1 cellular context compared by ENCODE assay signal in the genomic region with DNA sequence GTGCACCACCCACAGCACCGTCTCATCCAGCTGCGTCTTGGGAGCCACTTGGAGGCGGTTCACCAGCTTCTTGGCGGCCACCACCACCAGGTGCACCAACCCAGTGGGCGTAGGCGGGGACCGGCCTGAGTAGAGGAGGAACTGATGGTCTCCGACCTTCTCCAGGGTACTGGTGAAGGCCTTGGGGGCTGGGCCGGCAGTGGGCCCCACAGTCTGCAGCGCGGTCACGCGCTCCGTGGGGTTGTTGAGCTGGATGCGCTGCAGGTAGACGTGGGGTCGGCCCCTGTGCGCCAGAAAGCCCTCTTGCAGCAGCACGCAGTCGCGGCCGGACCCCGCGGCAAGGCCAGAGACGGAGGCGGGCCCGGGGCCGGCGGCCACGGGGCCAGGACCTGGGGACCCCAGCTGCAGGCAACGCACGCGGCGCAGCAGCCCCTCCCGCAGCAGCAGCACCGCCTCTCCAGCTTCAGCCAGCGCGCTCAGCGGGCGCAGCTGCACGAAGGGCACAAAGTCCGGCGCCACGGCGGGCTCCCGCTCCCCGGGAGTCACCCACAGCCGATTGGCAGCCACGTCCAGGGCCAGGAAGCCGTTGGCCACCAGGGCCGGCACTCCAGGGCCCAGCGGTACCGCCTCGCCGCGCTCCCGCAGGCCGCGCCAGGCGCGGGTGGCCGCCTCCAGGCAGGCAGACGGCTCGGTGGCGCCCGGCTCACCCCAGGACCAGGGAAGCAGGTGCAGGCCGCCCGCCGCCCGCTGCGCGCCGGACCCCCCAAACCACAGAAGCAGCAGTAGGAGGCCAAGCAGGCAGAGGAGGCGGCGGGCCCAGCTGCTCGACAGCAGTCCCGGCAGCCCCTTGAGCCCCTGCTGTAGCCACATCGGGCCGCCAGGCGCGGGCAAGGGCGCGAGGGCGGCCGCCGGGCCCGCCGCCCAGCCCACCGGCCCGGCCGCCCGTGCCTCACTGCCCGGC.
TF ChIP-seq lines count a peak whose summit lies in the region.

No MANE protein-coding gene starts in this region.

TF ChIP-seq in HepG2, 621 proteins besides CTCF, POLR2A, EP300 and RAD21 (continued from another document):
- TF ChIP-seq TFAP4 (IDR thresholded peaks at IDR 0.05; ENCODE audit: borderline replicate concordance, low read depth) = peak; percentile 54; the same call in 1 of the 2 replicates
- 0 out of 2 replicates have a peak, but pooled peaks have one; percentile 20 for TF ChIP-seq PRDM15 (CRISPR knock-in tag; IDR thresholded peaks at IDR 0.05)
- TF ChIP-seq HDAC2 (CRISPR knock-in tag; IDR thresholded peaks at IDR 0.05) = peak; percentile 24; the same call in 1 of the 2 replicates
- peak; percentile 41; the same call in 1 of the 2 replicates for TF ChIP-seq ZNF331 (CRISPR knock-in tag; IDR thresholded peaks at IDR 0.05)
- peak; percentile 90; the same call in 1 of the 2 replicates for TF ChIP-seq TMF1 (CRISPR knock-in tag; IDR thresholded peaks at IDR 0.05; ENCODE audit: low read depth)
- TF ChIP-seq, protein P1, sequence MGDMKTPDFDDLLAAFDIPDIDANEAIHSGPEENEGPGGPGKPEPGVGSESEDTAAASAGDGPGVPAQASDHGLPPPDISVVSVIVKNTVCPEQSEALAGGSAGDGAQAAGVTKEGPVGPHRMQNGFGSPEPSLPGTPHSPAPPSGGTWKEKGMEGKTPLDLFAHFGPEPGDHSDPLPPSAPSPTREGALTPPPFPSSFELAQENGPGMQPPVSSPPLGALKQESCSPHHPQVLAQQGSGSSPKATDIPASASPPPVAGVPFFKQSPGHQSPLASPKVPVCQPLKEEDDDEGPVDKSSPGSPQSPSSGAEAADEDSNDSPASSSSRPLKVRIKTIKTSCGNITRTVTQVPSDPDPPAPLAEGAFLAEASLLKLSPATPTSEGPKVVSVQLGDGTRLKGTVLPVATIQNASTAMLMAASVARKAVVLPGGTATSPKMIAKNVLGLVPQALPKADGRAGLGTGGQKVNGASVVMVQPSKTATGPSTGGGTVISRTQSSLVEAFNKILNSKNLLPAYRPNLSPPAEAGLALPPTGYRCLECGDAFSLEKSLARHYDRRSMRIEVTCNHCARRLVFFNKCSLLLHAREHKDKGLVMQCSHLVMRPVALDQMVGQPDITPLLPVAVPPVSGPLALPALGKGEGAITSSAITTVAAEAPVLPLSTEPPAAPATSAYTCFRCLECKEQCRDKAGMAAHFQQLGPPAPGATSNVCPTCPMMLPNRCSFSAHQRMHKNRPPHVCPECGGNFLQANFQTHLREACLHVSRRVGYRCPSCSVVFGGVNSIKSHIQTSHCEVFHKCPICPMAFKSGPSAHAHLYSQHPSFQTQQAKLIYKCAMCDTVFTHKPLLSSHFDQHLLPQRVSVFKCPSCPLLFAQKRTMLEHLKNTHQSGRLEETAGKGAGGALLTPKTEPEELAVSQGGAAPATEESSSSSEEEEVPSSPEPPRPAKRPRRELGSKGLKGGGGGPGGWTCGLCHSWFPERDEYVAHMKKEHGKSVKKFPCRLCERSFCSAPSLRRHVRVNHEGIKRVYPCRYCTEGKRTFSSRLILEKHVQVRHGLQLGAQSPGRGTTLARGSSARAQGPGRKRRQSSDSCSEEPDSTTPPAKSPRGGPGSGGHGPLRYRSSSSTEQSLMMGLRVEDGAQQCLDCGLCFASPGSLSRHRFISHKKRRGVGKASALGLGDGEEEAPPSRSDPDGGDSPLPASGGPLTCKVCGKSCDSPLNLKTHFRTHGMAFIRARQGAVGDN (CRISPR knock-in tag; IDR thresholded peaks at IDR 0.05) = peak; percentile 79
